8 cellular contexts compared by ENCODE assay signal in the genomic region with DNA sequence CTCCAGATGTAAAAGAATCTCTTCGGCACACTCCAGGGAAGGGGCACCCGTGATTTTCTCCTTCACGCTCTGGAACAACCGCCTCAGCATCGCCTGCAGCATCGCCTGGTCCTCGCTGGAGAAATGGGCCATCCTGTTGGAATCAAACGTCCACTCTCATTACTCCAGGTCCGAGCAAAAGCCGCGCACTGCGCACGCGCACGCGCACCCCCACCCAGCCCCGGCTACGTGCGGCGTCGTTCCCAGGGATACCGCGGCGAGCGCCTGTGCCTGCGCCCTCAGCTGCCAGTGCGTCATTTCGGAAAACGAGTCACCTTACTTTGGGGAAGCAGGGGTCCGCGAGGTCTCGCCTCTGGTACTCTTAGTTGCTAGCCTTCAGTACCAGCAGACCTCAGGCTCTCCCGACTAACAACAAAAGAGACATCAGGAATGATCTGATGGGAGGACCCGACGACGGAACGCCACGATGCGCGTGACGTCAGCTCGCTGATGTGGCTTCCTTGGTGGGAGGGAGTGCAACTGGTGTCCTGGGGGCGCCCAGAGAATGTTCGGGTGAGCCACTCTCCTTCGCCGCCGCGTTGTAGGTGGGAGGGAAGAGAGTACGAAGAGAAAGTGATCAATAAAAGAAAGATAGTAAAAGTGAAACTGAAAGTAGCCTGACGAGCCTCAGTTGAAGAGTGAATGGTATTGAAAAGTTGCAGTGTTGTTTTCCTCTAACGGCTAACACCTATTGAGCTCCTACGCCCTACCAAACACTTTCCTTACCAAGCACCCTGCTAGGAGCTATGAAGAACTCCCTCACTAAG. TPM values are rescaled to one million over a fixed set of nuclear protein-coding genes. Genes with fewer than 3 reads are reported as not detected.
DNase-seq lines count a peak whose midpoint lies in the region; ATAC-seq and TF ChIP-seq lines count a peak whose summit lies in the region.

A gene with protein sequence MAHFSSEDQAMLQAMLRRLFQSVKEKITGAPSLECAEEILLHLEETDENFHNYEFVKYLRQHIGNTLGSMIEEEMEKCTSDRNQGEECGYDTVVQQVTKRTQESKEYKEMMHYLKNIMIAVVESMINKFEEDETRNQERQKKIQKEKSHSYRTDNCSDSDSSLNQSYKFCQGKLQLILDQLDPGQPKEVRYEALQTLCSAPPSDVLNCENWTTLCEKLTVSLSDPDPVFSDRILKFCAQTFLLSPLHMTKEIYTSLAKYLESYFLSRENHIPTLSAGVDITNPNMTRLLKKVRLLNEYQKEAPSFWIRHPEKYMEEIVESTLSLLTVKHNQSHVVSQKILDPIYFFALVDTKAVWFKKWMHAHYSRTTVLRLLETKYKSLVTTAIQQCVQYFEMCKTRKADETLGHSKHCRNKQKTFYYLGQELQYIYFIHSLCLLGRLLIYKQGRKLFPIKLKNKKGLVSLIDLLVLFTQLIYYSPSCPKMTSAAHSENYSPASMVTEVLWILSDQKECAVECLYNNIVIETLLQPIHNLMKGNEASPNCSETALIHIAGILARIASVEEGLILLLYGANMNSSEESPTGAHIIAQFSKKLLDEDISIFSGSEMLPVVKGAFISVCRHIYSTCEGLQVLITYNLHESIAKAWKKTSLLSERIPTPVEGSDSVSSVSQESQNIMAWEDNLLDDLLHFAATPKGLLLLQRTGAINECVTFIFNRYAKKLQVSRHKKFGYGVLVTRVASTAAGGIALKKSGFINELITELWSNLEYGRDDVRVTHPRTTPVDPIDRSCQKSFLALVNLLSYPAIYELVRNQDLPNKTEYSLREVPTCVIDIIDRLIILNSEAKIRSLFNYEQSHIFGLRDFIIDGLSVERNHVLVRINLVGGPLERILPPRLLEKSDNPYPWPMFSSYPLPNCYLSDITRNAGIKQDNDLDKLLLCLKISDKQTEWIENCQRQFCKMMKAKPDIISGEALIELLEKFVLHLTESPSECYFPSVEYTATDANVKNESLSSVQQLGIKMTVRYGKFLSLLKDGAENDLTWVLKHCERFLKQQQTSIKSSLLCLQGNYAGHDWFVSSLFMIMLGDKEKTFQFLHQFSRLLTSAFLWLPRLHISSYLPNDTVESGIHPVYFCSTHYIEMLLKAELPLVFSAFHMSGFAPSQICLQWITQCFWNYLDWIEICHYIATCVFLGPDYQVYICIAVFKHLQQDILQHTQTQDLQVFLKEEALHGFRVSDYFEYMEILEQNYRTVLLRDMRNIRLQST (minus strand): TSS at position 182 of the 806 bp plus-strand sequence. CDS start 50 bp downstream, at position 132.

- peak within 1 kb of the TSS; percentile 92 for H3K27ac ChIP-seq in left ventricle myocardium inferior (replicated peaks)
- peak within 1 kb of the TSS; percentile 95 for H3K27ac ChIP-seq in upper lobe of right lung

- H3K36me3 ChIP-seq in left ventricle myocardium inferior (no peaks in the 10 kb centered on the region), upper lobe of right lung (no peaks in the 10 kb centered on the region)

- ATAC-seq in HG02884 (IDR thresholded peaks at IDR 0.05; ENCODE audit: unreplicated experiment) (peak; percentile 89), upper lobe of right lung (peak; percentile 100)

- TF ChIP-seq CTCF in left ventricle myocardium inferior (IDR thresholded peaks at IDR 0.05; ENCODE audit: borderline replicate concordance) (peak; percentile 4), upper lobe of right lung (IDR thresholded peaks at IDR 0.05) (peak; percentile 13)

- DNase-seq in NCI-H146 treated with DMSO at 0.1 percent for 48 hours (lab: John Stamatoyannopoulos, UW; ENCODE audit: unreplicated experiment) (peak; percentile 86), amniotic stem cell (lab: John Stamatoyannopoulos, UW) (peak; percentile 77), left ventricle myocardium inferior (peak; percentile 92), posterior vena cava (ENCODE audit: low spot score) (peak; percentile 98), upper lobe of right lung (peak; percentile 97)

- H3K9me3 ChIP-seq in left ventricle myocardium inferior (replicated peaks): no peaks in the 10 kb centered on the region
- no peaks in the 10 kb centered on the region for H3K9me3 ChIP-seq in upper lobe of right lung

- peaks cover 12% of the 10 kb centered on the region for H3K4me1 ChIP-seq in left ventricle myocardium inferior
- no peaks in the 10 kb centered on the region for H3K4me1 ChIP-seq in upper lobe of right lung

- H3K27me3 ChIP-seq in left ventricle myocardium inferior (ENCODE audit: low read depth): no peaks in the 10 kb centered on the region
- H3K27me3 ChIP-seq in upper lobe of right lung: no peaks in the 10 kb centered on the region

- H3K4me3 ChIP-seq in left ventricle myocardium inferior (peak within 1 kb of the TSS; percentile 76), upper lobe of right lung (peak within 1 kb of the TSS; percentile 77)

- intact Hi-C loops in T-helper 1 cell treated with Interleukin-12 subunit alpha and Interleukin-12 subunit beta and Interleukin-4 antibody, amounts not matched to agents 30 ng/mL and 1 ng/mL, for 36 hours (cut with micrococcal nuclease): loop anchor here (1.0 to 10.0 kb wide), 7 partner anchors 87 to 1983 kb away; a partner anchor contains a TSS
- intact Hi-C loops in left ventricle myocardium inferior (cut with micrococcal nuclease): no loop called here
- intact Hi-C loops in posterior vena cava (cut with DNase I): no loop called here
- intact Hi-C loops in upper lobe of right lung (cut with DNase I): no loop called here

- TF ChIP-seq POLR2A in GM15510 (IDR thresholded peaks at IDR 0.05; ENCODE audit: borderline replicate concordance, extremely low read depth, insufficient read length): peak; percentile 49

RNA-seq across cellular contexts. Expression of the gene that starts here (rescaled TPM):
- 10.3 and 10.5 TPM in 2 replicates for total RNA-seq in T-helper 1 cell treated with Interleukin-12 subunit alpha and Interleukin-12 subunit beta and Interleukin-4 antibody, amounts not matched to agents 30 ng/mL and 1 ng/mL, for 36 hours
- total RNA-seq in left ventricle myocardium inferior: 3.5 TPM
- 1 to 10 TPM; 4.0 to 5.0 TPM for total RNA-seq in posterior vena cava
- 5.4 TPM for total RNA-seq in upper lobe of right lung

Comparison
In these comparisons a context has a peak if more than half of its experiments do, and no peak if none do; other contexts are left out.
1. Peak in every context shown above with its lines: DNase-seq, ATAC-seq, H3K4me3 ChIP-seq and H3K27ac ChIP-seq.